12 cellular contexts compared by ENCODE assay signal in genomic region chr1:59707216-59707615, GRCh38.
DNase-seq lines count a peak whose midpoint lies in the region; ATAC-seq and TF ChIP-seq lines count a peak whose summit lies in the region.
"Had no signal": no experiment of that assay in that cellular context is flagged by ENCODE, and none has a peak within 500 bp of the region (broad histone marks: within the 10 kb centered on the region; RNA-seq: fewer than 3 reads in every experiment).

No MANE protein-coding gene starts in this region.

- H3K4ac ChIP-seq in neuronal stem cell (ENCODE audit: low read length) = no peak overlapping the region

- no peak overlapping the region for H4K91ac ChIP-seq in neuronal stem cell (ENCODE audit: low read depth, low read length, poor library complexity)

- H2BK15ac ChIP-seq in neuronal stem cell (ENCODE audit: low read length) = no peak overlapping the region

- DNase-seq in AG04449 (ENCODE audit: low read depth, low spot score) (peak; percentile 85), Peyer's patch (no peak), fibroblast of gingiva (ENCODE audit: low read depth) (peak; percentile 93), neuronal stem cell (ENCODE audit: low spot score) (no peak), DMS153 (lab: John Stamatoyannopoulos, UW) (no peak)
- DNase-seq: activated naive CD4-positive, alpha-beta T cell treated with anti-CD3 and anti-CD28 coated beads, Interleukin-2, amount 10 ng/mL, durations not matched to agents 7 days and 5 days; CD4-positive, alpha-beta T cell; naive thymus-derived CD8-positive, alpha-beta T cell had no signal

- H3K27me3 ChIP-seq in Peyer's patch (no peaks in the 10 kb centered on the region), neuronal stem cell (ENCODE audit: control insufficient read depth in 3 of 3, insufficient read depth in 3 of 3, low read depth in 1 of 3, low read length in 3 of 3) (no peaks in the 10 kb centered on the region)

- H3K9me3 ChIP-seq in Peyer's patch (no peaks in the 10 kb centered on the region), neuronal stem cell (replicated peaks in 1 of 2; ENCODE audit: control insufficient read depth in 2 of 2, insufficient read depth in 1 of 2, low read depth in 1 of 2, low read length in 2 of 2) (peaks cover 0 to 4% of the 10 kb centered on the region in 2 donors)

- no peak overlapping the region for H3K14ac ChIP-seq in neuronal stem cell (ENCODE audit: low read length)

- no peak overlapping the region for H3K9ac ChIP-seq in neuronal stem cell (ENCODE audit: low read depth, low read length, poor library complexity)
- H3K9ac ChIP-seq: KMS-11 had no signal

- no peak overlapping the region for H3K23ac ChIP-seq in neuronal stem cell (ENCODE audit: low read depth, low read length, poor library complexity)

- H3K4me2 ChIP-seq in neuronal stem cell (ENCODE audit: insufficient read depth, low read length, poor library complexity, severe bottlenecking) = no peak overlapping the region
- H3K4me2 ChIP-seq: KMS-11 had no signal

- CTCF ChIA-PET in AG04449 (lab: Yijun Ruan, JAX) = interaction anchor here (7.6 kb wide), 1 partner anchor 53 kb away, joined by 50 read pairs; no protein-coding TSS in a partner anchor

- POLR2A ChIA-PET in AG04449 (lab: Yijun Ruan, JAX) = interaction anchor here (1.2 to 1.4 kb wide), 2 partner anchors 23 to 923 kb away, joined by 5 to 6 read pairs; partner anchors contain the start of gene JUN

- H3K4me1 ChIP-seq in Peyer's patch (peaks cover 0 to 8% (median 0%) of the 10 kb centered on the region in 4 donors), neuronal stem cell (ENCODE audit: control insufficient read depth in 2 of 2, insufficient read depth in 1 of 2, low read depth in 1 of 2, low read length in 2 of 2) (peaks cover 0 to 18% of the 10 kb centered on the region in 2 donors)

- H2AFZ ChIP-seq in neuronal stem cell (ENCODE audit: low read length) = peak overlapping the region; percentile 24

- TF ChIP-seq CTCF in AG04449 (IDR thresholded peaks at IDR 0.05; ENCODE audit: insufficient read depth, low read length, missing control alignments) (no peak), Peyer's patch (IDR thresholded peaks at IDR 0.05) (no peak)

- H2BK120ac ChIP-seq in neuronal stem cell (ENCODE audit: low read depth, low read length) = no peak overlapping the region

- H3K36me3 ChIP-seq in Peyer's patch (no peaks in the 10 kb centered on the region), neuronal stem cell (replicated peaks in 1 of 2; ENCODE audit: control insufficient read depth in 2 of 2, insufficient read depth in 2 of 2, low read length in 2 of 2) (no peaks in the 10 kb centered on the region)

- no peak overlapping the region for H2BK5ac ChIP-seq in neuronal stem cell (ENCODE audit: low read length)

- H3K4me3 ChIP-seq in AG04449 (ENCODE audit: low read depth, low read length) (no peak overlapping the region), Peyer's patch (no peak overlapping the region), neuronal stem cell (ENCODE audit: low read length in 2 of 2) (no peak overlapping the region)

- no peak for TF ChIP-seq POLR2A in Peyer's patch (IDR thresholded peaks at IDR 0.05)

- H2BK12ac ChIP-seq in neuronal stem cell (ENCODE audit: low read length) = no peak overlapping the region

- H3K79me1 ChIP-seq in neuronal stem cell (ENCODE audit: low read depth, low read length) = no peaks in the 10 kb centered on the region

- ATAC-seq in GM21825 (IDR thresholded peaks at IDR 0.05; ENCODE audit: unreplicated experiment) (no peak), GM18511 (IDR thresholded peaks at IDR 0.05; ENCODE audit: unreplicated experiment) (no peak), GM21737 (IDR thresholded peaks at IDR 0.05; ENCODE audit: unreplicated experiment) (no peak)
- ATAC-seq: naive thymus-derived CD8-positive, alpha-beta T cell had no signal

- H4K8ac ChIP-seq in neuronal stem cell (ENCODE audit: low read depth, low read length) = no peak overlapping the region

- H3K27ac ChIP-seq in Peyer's patch = peak overlapping the region in 3 of 4 donors; percentile 11 to 53 (median 51)
- H3K27ac ChIP-seq in neuronal stem cell (replicated peaks; ENCODE audit: low read length) = no peak overlapping the region
- H3K27ac ChIP-seq: KMS-11 had no signal

- no CpG with 5 or more reads among the region's 5 CpGs for WGBS in neuronal stem cell (ENCODE audit: extremely low coverage in 2 of 2, insufficient read length in 2 of 2, insufficient replicate concordance in 1 of 2), 2 donors

- H3K18ac ChIP-seq in neuronal stem cell (ENCODE audit: low read length) = no peak overlapping the region

- H2AK5ac ChIP-seq in neuronal stem cell (ENCODE audit: low read depth, low read length) = no peak overlapping the region

Comparison
In these comparisons a context has a peak if more than half of its experiments do, and no peak if none do; other contexts are left out.
1. DNase-seq: peak in AG04449 (single experiment) and fibroblast of gingiva (single experiment); none in Peyer's patch (0 of 3), neuronal stem cell (single experiment) and DMS153 (single experiment).